ENCODE assay signal across 8 cellular contexts in the genomic region with DNA sequence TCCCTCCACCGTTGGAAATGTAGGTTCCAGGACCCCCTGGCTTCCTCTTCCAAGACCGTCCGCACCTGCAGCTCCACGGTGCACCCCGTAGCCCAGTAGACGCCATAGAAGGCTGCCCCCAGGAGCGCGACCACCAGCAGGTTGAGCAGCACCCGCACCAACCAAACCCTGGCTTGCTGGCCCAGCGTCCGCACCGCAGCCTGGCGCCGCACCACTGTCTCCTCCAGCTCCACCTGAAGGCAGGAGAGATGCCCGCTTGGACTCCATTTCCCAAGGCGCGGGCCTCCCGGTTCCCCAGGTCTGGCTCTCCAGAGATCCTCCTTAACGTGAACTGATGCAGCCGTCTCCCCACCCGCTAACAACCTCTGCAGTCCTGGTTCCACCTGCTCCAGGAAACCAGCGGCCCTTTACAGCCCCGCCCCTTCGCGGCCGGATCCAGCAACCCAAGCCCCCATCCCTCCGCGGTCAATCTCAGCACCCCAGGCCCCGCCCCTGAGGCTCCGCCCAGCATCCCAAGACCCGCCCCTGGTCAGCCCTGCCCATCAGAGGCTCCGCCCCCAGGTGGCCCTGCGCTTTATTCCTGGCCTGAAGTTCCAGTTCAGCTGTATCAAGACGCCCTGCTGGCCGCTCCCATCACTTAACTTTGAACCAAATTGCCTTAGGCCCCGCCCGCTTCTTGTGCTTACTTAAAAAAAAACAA. TPM values are rescaled to one million over a fixed set of nuclear protein-coding genes. Genes with fewer than 3 reads are reported as not detected.
A peak's percentile ranks its signal among the peaks of the same experiment; 100 is the strongest.
DNase-seq lines count a peak whose midpoint lies in the region; ATAC-seq and TF ChIP-seq lines count a peak whose summit lies in the region.

No MANE protein-coding gene starts in this region.

- H3K79me2 ChIP-seq in hepatocyte, result no peaks in the 10 kb centered on the region

- H3K9me3 ChIP-seq in hepatocyte (ENCODE audit: low read depth), result no peaks in the 10 kb centered on the region

- peak overlapping the region; percentile 67 for H3K4me2 ChIP-seq in hepatocyte

- no peaks in the 10 kb centered on the region for H3K9me2 ChIP-seq in hepatocyte (replicated peaks; ENCODE audit: insufficient read depth)

- H4K20me1 ChIP-seq in hepatocyte (ENCODE audit: insufficient read depth, poor library complexity, severe bottlenecking), result no peaks in the 10 kb centered on the region

- peaks cover 0 to 3% of the 10 kb centered on the region in 2 donors for H3K36me3 Mint-ChIP-seq in activated T-cell treated with anti-CD3 and anti-CD28 coated beads, Interleukin-2, amount 50 U/mL, for 72 hours (ENCODE audit: insufficient read depth in 2 of 2)

- H3K27ac Mint-ChIP-seq in activated T-cell treated with anti-CD3 and anti-CD28 coated beads, Interleukin-2, amount 50 U/mL, for 72 hours, result no peak overlapping the region

- no peaks in the 10 kb centered on the region for H3K9me3 Mint-ChIP-seq in activated T-cell treated with anti-CD3 and anti-CD28 coated beads, Interleukin-2, amount 50 U/mL, for 72 hours

- no peaks in the 10 kb centered on the region for H3K36me3 ChIP-seq in hepatocyte (replicated peaks; ENCODE audit: insufficient read depth, low read depth)

- 22% methylated on average over 37 of the region's 37 CpGs for WGBS in hepatocyte (ENCODE audit: low lambda C conversion rate, missing lambda C conversion rate)

- no peak for TF ChIP-seq CTCF in hepatocyte (IDR thresholded peaks at IDR 0.05; ENCODE audit: poor library complexity)

- peaks cover 53% of the 10 kb centered on the region for H3K4me1 Mint-ChIP-seq in activated T-cell treated with anti-CD3 and anti-CD28 coated beads, Interleukin-2, amount 50 U/mL, for 72 hours (ENCODE audit: low read depth)

- H3K27me3 Mint-ChIP-seq in activated T-cell treated with anti-CD3 and anti-CD28 coated beads, Interleukin-2, amount 50 U/mL, for 72 hours (ENCODE audit: low read depth), result peaks cover 21% of the 10 kb centered on the region

- no peak overlapping the region for H2AFZ ChIP-seq in hepatocyte

- ATAC-seq in activated T-cell treated with anti-CD3 and anti-CD28 coated beads, Interleukin-2, amount 50 U/mL, for 72 hours (replicated peaks in 1 of 2), result peak in 1 of 2 donors; percentile 6
- ATAC-seq in HG02840 (IDR thresholded peaks at IDR 0.05; ENCODE audit: low FRiP score, unreplicated experiment), result no peak

- H3K4me3 Mint-ChIP-seq in activated T-cell treated with anti-CD3 and anti-CD28 coated beads, Interleukin-2, amount 50 U/mL, for 72 hours, result peak overlapping the region; percentile 72 to 75

- peaks cover 11% of the 10 kb centered on the region for H3K4me1 ChIP-seq in hepatocyte (ENCODE audit: insufficient read depth)

- no peak overlapping the region for H3K4me3 ChIP-seq in hepatocyte

- H3K27ac ChIP-seq in hepatocyte, result no peak overlapping the region

- peak; percentile 65 for DNase-seq in AG08395 (ENCODE audit: low spot score)
- DNase-seq in NCI-H187 (lab: John Stamatoyannopoulos, UW), result peak; percentile 48 to 57
- DNase-seq in activated T-cell treated with anti-CD3 and anti-CD28 coated beads, Interleukin-2, amount 50 U/mL, for 72 hours, result peak; percentile 65 to 81
- peak; percentile 89 for DNase-seq in hepatocyte (ENCODE audit: low spot score)
- DNase-seq in stimulated activated CD4-positive, alpha-beta T cell treated with anti-CD3 and anti-CD28 coated beads, TNF-alpha, amount 100 ng/mL, for 24 hours (ENCODE audit: low read depth in 3 of 3), result peak; percentile 15 to 67 (median 30)
- DNase-seq in SW 1271 (lab: John Stamatoyannopoulos, UW), result no peak
- no peak for DNase-seq in retina

- H3K27me3 ChIP-seq in hepatocyte, result no peaks in the 10 kb centered on the region

RNA-seq across cellular contexts. Expression of a gene that starts 5.0 kb away (rescaled TPM):
- total RNA-seq in activated T-cell treated with anti-CD3 and anti-CD28 coated beads, Interleukin-2, amount 50 U/mL, for 72 hours, result 1 to 10 TPM; 2.9 to 3.7 TPM
- total RNA-seq in hepatocyte, result 5.8 and 8.4 TPM in 2 replicates
- polyA plus RNA-seq in hepatocyte, result 15.0 and 16.8 TPM in 2 replicates

RNA-seq across cellular contexts. Expression of a gene that starts 8.4 kb away (rescaled TPM):
- total RNA-seq in activated T-cell treated with anti-CD3 and anti-CD28 coated beads, Interleukin-2, amount 50 U/mL, for 72 hours, result under 1 TPM; 0.24 to 0.63 TPM
- 29.4 and 40.3 TPM in 2 replicates for total RNA-seq in hepatocyte
- 94.4 and 101 TPM in 2 replicates for polyA plus RNA-seq in hepatocyte

RNA-seq across cellular contexts. Expression of a gene that starts 24.9 kb away (rescaled TPM):
- total RNA-seq in activated T-cell treated with anti-CD3 and anti-CD28 coated beads, Interleukin-2, amount 50 U/mL, for 72 hours, result 10 to 100 TPM; 60.3 to 71.0 TPM
- 73.8 and 93.5 TPM in 2 replicates for total RNA-seq in hepatocyte
- polyA plus RNA-seq in hepatocyte, result 179 and 199 TPM in 2 replicates

RNA-seq across cellular contexts. Expression of a gene that starts 26.6 kb away (rescaled TPM):
- total RNA-seq in activated T-cell treated with anti-CD3 and anti-CD28 coated beads, Interleukin-2, amount 50 U/mL, for 72 hours, result 10 to 100 TPM; 11.0 to 17.5 TPM
- 66.9 and 77.6 TPM in 2 replicates for total RNA-seq in hepatocyte
- polyA plus RNA-seq in hepatocyte, result 100.0 and 105 TPM in 2 replicates

RNA-seq across cellular contexts. Expression of a gene that starts 27.0 kb away (rescaled TPM):
- total RNA-seq in activated T-cell treated with anti-CD3 and anti-CD28 coated beads, Interleukin-2, amount 50 U/mL, for 72 hours, result 100 to 1,000 TPM in 1 of 2 donors, 10 to 100 TPM in 1; 84.5 to 107 TPM
- total RNA-seq in hepatocyte, result 11.6 and 12.0 TPM in 2 replicates
- 49.3 and 50.1 TPM in 2 replicates for polyA plus RNA-seq in hepatocyte

Comparison
In these comparisons a context has a peak if more than half of its experiments do, and no peak if none do; other contexts are left out.
1. DNase-seq: peak in AG08395 (single experiment), NCI-H187 (2 of 2), activated T-cell treated with anti-CD3 and anti-CD28 coated beads, Interleukin-2, amount 50 U/mL, for 72 hours (2 of 2), hepatocyte (single experiment) and stimulated activated CD4-positive, alpha-beta T cell treated with anti-CD3 and anti-CD28 coated beads, TNF-alpha, amount 100 ng/mL, for 24 hours (3 of 3); none in SW 1271 (0 of 2) and retina (single experiment).
2. RNA of a gene that starts 8.4 kb away (total RNA-seq): 29.4 to 40.3 TPM in hepatocyte; 0.24 to 0.63 TPM in activated T-cell treated with anti-CD3 and anti-CD28 coated beads, Interleukin-2, amount 50 U/mL, for 72 hours; every median in the first group is over 10 times any median in the second.